ENCODE assay signal across 8 cellular contexts in genomic region chr2:103161456-103162289, GRCh38.
DNase-seq lines count a peak whose midpoint lies in the region; ATAC-seq and TF ChIP-seq lines count a peak whose summit lies in the region.

No MANE protein-coding gene starts in this region.

- H3K9me3 ChIP-seq in parathyroid adenoma (ENCODE audit: control insufficient read depth, low read length) = no peaks in the 10 kb centered on the region

- peak overlapping the region; percentile 9 for H2AFZ ChIP-seq in parathyroid adenoma

- DNase-seq in ELR (ENCODE audit: low read depth) (peak; percentile 50), M059J (ENCODE audit: low read depth) (peak; percentile 40), SHP77 treated with DMSO at 0.1 percent for 48 hours (lab: John Stamatoyannopoulos, UW) (peak; percentile 7), fibroblast of pulmonary artery (ENCODE audit: low read depth) (peak; percentile 63)
- no peak for DNase-seq in effector CD4-positive, alpha-beta T cell

- H3K4me2 ChIP-seq in parathyroid adenoma (ENCODE audit: low read length) = no peak overlapping the region

- H3K27ac ChIP-seq in parathyroid adenoma = no peak overlapping the region

- no peaks in the 10 kb centered on the region for H3K27me3 ChIP-seq in parathyroid adenoma (ENCODE audit: control insufficient read depth, insufficient read depth, low read length)

- no peaks in the 10 kb centered on the region for H3K79me2 ChIP-seq in parathyroid adenoma

- TF ChIP-seq CTCF in fibroblast of pulmonary artery (IDR thresholded peaks at IDR 0.05; ENCODE audit: low read length, missing control alignments) (peak; percentile 76), parathyroid adenoma (IDR thresholded peaks at IDR 0.05) (peak; percentile 78)

- no peaks in the 10 kb centered on the region for H3K36me3 ChIP-seq in parathyroid adenoma (ENCODE audit: control insufficient read depth, insufficient read depth, low read length)

- H3K9ac ChIP-seq in parathyroid adenoma = no peak overlapping the region

- no peaks in the 10 kb centered on the region for H3K4me1 ChIP-seq in parathyroid adenoma

- H3K4me3 ChIP-seq in fibroblast of pulmonary artery (replicated peaks; ENCODE audit: low read depth, low read length) = no peak overlapping the region
- H3K4me3 ChIP-seq in parathyroid adenoma (ENCODE audit: low read depth, low read length) = no peak overlapping the region

- ATAC-seq in GM21528 (IDR thresholded peaks at IDR 0.05; ENCODE audit: low FRiP score, unreplicated experiment) (peak; percentile 77), HG02973 (IDR thresholded peaks at IDR 0.05; ENCODE audit: unreplicated experiment) (no peak)
